ENCODE assay signal across 10 cellular contexts in genomic region chr11:100739636-100740035, GRCh38. TPM values are rescaled to one million over a fixed set of nuclear protein-coding genes. Genes with fewer than 3 reads are reported as not detected.
A peak's percentile ranks its signal among the peaks of the same experiment; 100 is the strongest.
DNase-seq lines count a peak whose midpoint lies in the region; ATAC-seq, FAIRE-seq and TF ChIP-seq lines count a peak whose summit lies in the region.
"Had no signal": no experiment of that assay in that cellular context is flagged by ENCODE, and none has a peak within 500 bp of the region (broad histone marks: within the 10 kb centered on the region; RNA-seq: fewer than 3 reads in every experiment).

No MANE protein-coding gene starts in this region.

- ATAC-seq in lung (ENCODE audit: insufficient read depth, low FRiP score) (peak; percentile 64), GM18517 (IDR thresholded peaks at IDR 0.05; ENCODE audit: unreplicated experiment) (no peak)

- no peaks in the 10 kb centered on the region for H3K9me3 ChIP-seq in lung (ENCODE audit: control insufficient read depth in 2 of 2, insufficient read depth in 1 of 2, low read length in 1 of 2)

- DNase-seq in NCI-H1092 treated with DMSO at 0.1 percent for 48 hours (lab: John Stamatoyannopoulos, UW) (peak; percentile 10), NCI-H1092 (lab: John Stamatoyannopoulos, UW) (no peak), dermis blood vessel endothelial cell (peak; percentile 82), lung (ENCODE audit: low spot score) (peak; percentile 35), urothelium cell line (ENCODE audit: low spot score) (peak; percentile 65), GOT3 (lab: John Stamatoyannopoulos, UW) (no peak)
- no peak for DNase-seq in stimulated activated CD4-positive, alpha-beta T cell treated with anti-CD3 and anti-CD28 coated beads, Interleukin-4, amount 100 ng/mL, for 1 hour
- DNase-seq: 8988T, T1000 had no signal

- TF ChIP-seq CTCF in lung (IDR thresholded peaks at IDR 0.05; ENCODE audit: control extremely low read depth, extremely low read depth) = no peak

- H3K4me3 ChIP-seq in lung = no peak overlapping the region

- H3K36me3 ChIP-seq in lung (ENCODE audit: control insufficient read depth in 2 of 2, insufficient read depth in 2 of 2, low read length in 2 of 2) = no peaks in the 10 kb centered on the region

- peaks cover 4 to 25% of the 10 kb centered on the region in 2 donors for H3K4me1 ChIP-seq in lung (ENCODE audit: control insufficient read depth in 2 of 2, insufficient read depth in 2 of 2, low read length in 2 of 2)

- WGBS in lung, 2 donors = 50 to 62% methylated on average over 3 of the region's 3 CpGs

- no peak overlapping the region for H3K27ac ChIP-seq in lung (ENCODE audit: low read depth in 1 of 2, low read length in 1 of 2)

- H3K27me3 ChIP-seq in lung (ENCODE audit: control insufficient read depth, insufficient read depth) = no peaks in the 10 kb centered on the region

- FAIRE-seq in urothelium cell line (lab: Jason Lieb, UNC) = peak; percentile 69

RNA-seq across cellular contexts. Expression of gene ARHGAP42, which starts 52.5 kb away (rescaled TPM):
- 6.0 and 13.4 TPM in 2 replicates for total RNA-seq in dermis blood vessel endothelial cell
- total RNA-seq in lung = 10 to 100 TPM; 16.2 to 58.6 TPM
- 1 to 10 TPM; 4.1 to 4.3 TPM for polyA plus RNA-seq in lung

Comparison
In these comparisons a context has a peak if more than half of its experiments do, and no peak if none do; other contexts are left out.
1. DNase-seq: peak in NCI-H1092 treated with DMSO at 0.1 percent for 48 hours (single experiment), dermis blood vessel endothelial cell (single experiment), lung (single experiment) and urothelium cell line (single experiment); none in NCI-H1092 (single experiment), stimulated activated CD4-positive, alpha-beta T cell treated with anti-CD3 and anti-CD28 coated beads, Interleukin-4, amount 100 ng/mL, for 1 hour (single experiment) and GOT3 (single experiment).